Comparison of ENCODE assay signal across 8 cellular contexts in genomic region chr5:53480474-53481353, GRCh38. TPM values are rescaled to one million over a fixed set of nuclear protein-coding genes. Genes with fewer than 3 reads are reported as not detected.
DNase-seq lines count a peak whose midpoint lies in the region; ATAC-seq and TF ChIP-seq lines count a peak whose summit lies in the region.

Gene FST (plus strand): TSS chr5:53480629. CDS start chr5:53480792, 163 bp downstream.

- H3K4me2 ChIP-seq in DOHH2 (ENCODE audit: low read length) (peak within 1 kb of the TSS; percentile 48), skeletal muscle satellite cell (ENCODE audit: low read length) (peak within 1 kb of the TSS; percentile 100)

- H3K36me3 ChIP-seq in DOHH2 (ENCODE audit: control insufficient read depth, low read length): no peaks in the 10 kb centered on the region
- peaks cover 7% of the 10 kb centered on the region for H3K36me3 ChIP-seq in iPS-15b (ENCODE audit: control insufficient read depth, insufficient read depth, low read length)
- no peaks in the 10 kb centered on the region for H3K36me3 ChIP-seq in skeletal muscle satellite cell (ENCODE audit: insufficient read depth, low read length)

- ATAC-seq in HG03095 (IDR thresholded peaks at IDR 0.05; ENCODE audit: unreplicated experiment) (no peak), GM19328 (IDR thresholded peaks at IDR 0.05; ENCODE audit: unreplicated experiment) (no peak), GM18519 (IDR thresholded peaks at IDR 0.05; ENCODE audit: low FRiP score, unreplicated experiment) (no peak)

- H4K20me1 ChIP-seq in DOHH2 (ENCODE audit: control insufficient read depth, insufficient read depth, low read depth, low read length): no peaks in the 10 kb centered on the region

- H3K27me3 ChIP-seq in DOHH2 (ENCODE audit: control insufficient read depth, low read length) (peaks cover 59% of the 10 kb centered on the region), iPS-15b (ENCODE audit: control insufficient read depth, insufficient read depth, low read length) (no peaks in the 10 kb centered on the region), skeletal muscle satellite cell (ENCODE audit: control insufficient read depth, insufficient read depth, low read length) (no peaks in the 10 kb centered on the region)

- H3K9ac ChIP-seq in iPS-15b (ENCODE audit: low read depth, low read length) (peak within 1 kb of the TSS; percentile 55), skeletal muscle satellite cell (ENCODE audit: low read depth, low read length) (peak within 1 kb of the TSS; percentile 76)

- H3K9me3 ChIP-seq in DOHH2 (ENCODE audit: control insufficient read depth, insufficient read depth, low read length) (no peaks in the 10 kb centered on the region), iPS-15b (ENCODE audit: control insufficient read depth, insufficient read depth, low read length) (no peaks in the 10 kb centered on the region), skeletal muscle satellite cell (replicated peaks; ENCODE audit: low read length) (no peaks in the 10 kb centered on the region)

- DNase-seq in KBM-7 (peak; percentile 23), amniotic stem cell (lab: John Stamatoyannopoulos, UW) (peak; percentile 41)

- peaks cover 13% of the 10 kb centered on the region for H3K4me1 ChIP-seq in DOHH2 (ENCODE audit: control insufficient read depth, low read length)
- H3K4me1 ChIP-seq in iPS-15b (ENCODE audit: control insufficient read depth, insufficient read depth, low read length): peaks cover 6% of the 10 kb centered on the region
- peaks cover 16% of the 10 kb centered on the region for H3K4me1 ChIP-seq in skeletal muscle satellite cell (ENCODE audit: control insufficient read depth, insufficient read depth, low read length)

- H3K27ac ChIP-seq in DOHH2 (ENCODE audit: low read depth, low read length): no peak within 1 kb of the TSS

- no peaks in the 10 kb centered on the region for H3F3A ChIP-seq in DOHH2 (ENCODE audit: control insufficient read depth, insufficient read depth)

- no peaks in the 10 kb centered on the region for H3K9me2 ChIP-seq in DOHH2 (replicated peaks; ENCODE audit: control insufficient read depth, low read length)

- H3K4me3 ChIP-seq in DOHH2 (ENCODE audit: low read length) (peak within 1 kb of the TSS; percentile 25; the same call in 1 of the 2 replicates), iPS-15b (ENCODE audit: low read depth, low read length) (peak within 1 kb of the TSS; percentile 90), skeletal muscle satellite cell (ENCODE audit: low read length) (peak within 1 kb of the TSS; percentile 74)

- H3K79me2 ChIP-seq in DOHH2 (ENCODE audit: control insufficient read depth, low read length): no peaks in the 10 kb centered on the region

- no peak for TF ChIP-seq CTCF in DOHH2 (IDR thresholded peaks at IDR 0.05; ENCODE audit: low read depth, low read length, poor library complexity, severe bottlenecking)

- in situ Hi-C loops in KBM-7 (cut with MboI; ENCODE audit: low pct_unique_long_range_greater_than_20kb, low sequenced_read_pairs): loop anchor here (25.0 kb wide), 1 partner anchor 732 kb away; no protein-coding TSS in a partner anchor

RNA-seq across cellular contexts. Expression of gene FST, which starts in this region (rescaled TPM):
- total RNA-seq in skeletal muscle satellite cell (2012; rRNA removed): 27.4 and 35.2 TPM in 2 replicates

Comparison
In these comparisons a context has a peak if more than half of its experiments do, and no peak if none do; other contexts are left out.
1. H3K4me3 ChIP-seq: peak in every context shown above with its lines; median percentile 90 in iPS-15b; 74 in skeletal muscle satellite cell; 25 in DOHH2.